21 cellular contexts compared by ENCODE assay signal in the genomic region with DNA sequence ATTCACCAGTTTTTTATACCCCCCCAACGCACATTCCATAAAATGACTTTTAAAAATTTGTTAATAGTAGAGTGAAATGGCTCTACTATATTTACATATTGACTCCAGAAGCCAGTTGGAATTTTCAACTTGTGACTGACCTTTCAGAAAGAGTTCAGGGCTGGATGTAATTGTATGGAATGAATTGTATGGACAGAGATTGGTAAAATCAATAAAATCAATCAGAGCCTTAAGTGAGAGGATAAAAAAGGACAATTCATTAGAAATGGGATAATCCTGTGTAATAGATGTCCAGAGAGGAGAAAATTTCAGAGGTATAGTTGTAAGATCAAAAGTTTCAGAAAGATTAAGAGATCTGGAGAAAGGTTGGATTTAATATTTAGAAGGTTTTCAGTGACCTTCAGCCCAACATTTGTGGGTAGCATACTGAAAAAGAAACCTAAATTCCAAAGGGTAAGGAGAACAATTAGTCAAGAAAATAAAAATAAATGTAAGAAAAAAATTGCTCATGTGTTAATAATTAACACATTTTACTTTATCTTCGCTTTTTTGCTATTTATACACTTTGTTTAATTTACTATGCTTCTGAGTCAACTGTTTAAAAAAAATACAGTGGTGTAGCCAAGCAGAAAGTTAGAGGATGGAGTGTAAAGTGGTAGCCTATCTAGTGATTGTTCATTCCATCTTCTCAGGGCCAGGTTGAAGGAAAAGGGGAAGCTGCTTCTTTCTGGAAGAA.
"Had no signal": no experiment of that assay in that cellular context is flagged by ENCODE, and none has a peak within 500 bp of the region (broad histone marks: within the 10 kb centered on the region; RNA-seq: fewer than 3 reads in every experiment).

No MANE protein-coding gene starts in this region.

- DNase-seq: cortex of kidney; effector memory CD8-positive, alpha-beta T cell; head of caudate nucleus; kidney; left ventricle myocardium superior; lower lobe of right lung; mucosa of descending colon; naive B cell; pancreas; right lobe of liver; small intestine; stimulated activated CD4-positive, alpha-beta T cell treated with anti-CD3 and anti-CD28 coated beads, Interleukin-15, amount 100 ng/mL, for 24 hours; stimulated activated CD4-positive, alpha-beta T cell treated with anti-CD3 and anti-CD28 coated beads, Interleukin-2, amount 100 ng/mL, for 48 hours; stimulated activated naive B cell treated with anti-CD40 and anti-IgM and Interleukin-4, amounts not matched to agents 10 μg/mL and 1 μg/mL and 100 μg/mL, for 72 hours; transverse colon; upper lobe of right lung; uterus had no signal

- H3K27me3 ChIP-seq: neutrophil, pancreas, right lobe of liver, transverse colon, upper lobe of right lung, uterus had no signal

- ATAC-seq: effector memory CD8-positive, alpha-beta T cell; left ventricle myocardium superior; lower lobe of right lung; mucosa of descending colon; natural killer cell treated with Interleukin-12 subunit alpha and Interleukin-12 subunit beta and Interleukin-15 and Interleukin-18, amount 100 ng/mL, for 72 hours; pancreas; stimulated activated naive B cell treated with anti-CD40 and anti-IgM and Interleukin-4, amounts not matched to agents 10 μg/mL and 1 μg/mL and 100 μg/mL, for 72 hours; upper lobe of right lung had no signal

- H3K4me1 ChIP-seq: lower lobe of right lung, transverse colon, upper lobe of right lung, uterus had no signal

- FAIRE-seq: endometrium, frontal cortex, kidney, pancreas, small intestine had no signal

- H3K9me3 ChIP-seq: lower lobe of right lung, mucosa of descending colon, neutrophil, pancreas, right lobe of liver, transverse colon, upper lobe of right lung, uterus had no signal

- H3K36me3 ChIP-seq: lower lobe of right lung, neutrophil, pancreas, right lobe of liver, transverse colon, upper lobe of right lung, uterus had no signal

- H3K27ac ChIP-seq: lower lobe of right lung, neutrophil, pancreas, right lobe of liver, transverse colon, upper lobe of right lung, uterus had no signal

- H3K4me3 ChIP-seq: lower lobe of right lung, mucosa of descending colon, pancreas, right lobe of liver, transverse colon, upper lobe of right lung, uterus had no signal
